Comparison of ENCODE assay signal across 28 cellular contexts in genomic region chr13:42753697-42754096, GRCh38. TPM values are rescaled to one million over a fixed set of nuclear protein-coding genes. Genes with fewer than 3 reads are reported as not detected.
A peak's percentile ranks its signal among the peaks of the same experiment; 100 is the strongest.
DNase-seq lines count a peak whose midpoint lies in the region; ATAC-seq and TF ChIP-seq lines count a peak whose summit lies in the region.
"Had no signal": no experiment of that assay in that cellular context is flagged by ENCODE, and none has a peak within 500 bp of the region (broad histone marks: within the 10 kb centered on the region; RNA-seq: fewer than 3 reads in every experiment).

No MANE protein-coding gene starts in this region.

- no peaks in the 10 kb centered on the region for H3K36me3 ChIP-seq in SJCRH30
- H3K36me3 ChIP-seq in testis (ENCODE audit: low read depth, missing control alignments): no peaks in the 10 kb centered on the region
- H3K36me3 ChIP-seq: ascending aorta, right lobe of liver had no signal

- ATAC-seq in activated CD8-positive, alpha-beta T cell treated with anti-CD3 and anti-CD28 coated beads for 36 hours: no peak
- ATAC-seq in HG03460 (IDR thresholded peaks at IDR 0.05; ENCODE audit: unreplicated experiment): no peak
- ATAC-seq: right lobe of liver had no signal

- H3K9me3 ChIP-seq in SJCRH30 (replicated peaks) (no peaks in the 10 kb centered on the region), testis (no peaks in the 10 kb centered on the region)
- H3K9me3 ChIP-seq: ascending aorta, right lobe of liver had no signal

- CTCF ChIA-PET in activated CD8-positive, alpha-beta T cell treated with anti-CD3 and anti-CD28 coated beads for 36 hours (lab: Charles Lee): no interaction called here

- no peaks in the 10 kb centered on the region for H3K27me3 ChIP-seq in SJCRH30
- H3K27me3 ChIP-seq in testis: no peaks in the 10 kb centered on the region
- H3K27me3 ChIP-seq: ascending aorta, right lobe of liver had no signal

- H3K4me3 Mint-ChIP-seq in activated CD8-positive, alpha-beta T cell treated with anti-CD3 and anti-CD28 coated beads for 36 hours: no peak overlapping the region
- H3K4me3 Mint-ChIP-seq: activated CD4-positive, alpha-beta memory T cell treated with anti-CD3 and anti-CD28 coated beads for 36 hours; activated naive CD8-positive, alpha-beta T cell; CD4-positive, alpha-beta memory T cell; H9 had no signal

- H3K4me3 ChIP-seq in SJCRH30 (no peak overlapping the region), testis (no peak overlapping the region)
- H3K4me3 ChIP-seq: ascending aorta, PC-9, right lobe of liver had no signal

- peak; percentile 4 for DNase-seq in NCI-H345 (lab: John Stamatoyannopoulos, UW)
- DNase-seq in NCI-H345 treated with DMSO at 0.1 percent for 48 hours (lab: John Stamatoyannopoulos, UW; ENCODE audit: unreplicated experiment): no peak
- DNase-seq in SJCRH30: peak; percentile 32 to 57
- peak; percentile 34 for DNase-seq in left kidney (ENCODE audit: low read depth, low spot score)
- peak; percentile 24 for DNase-seq in testis
- no peak for DNase-seq in COR-L47 (lab: John Stamatoyannopoulos, UW)
- no peak for DNase-seq in activated CD8-positive, alpha-beta T cell treated with anti-CD3 and anti-CD28 coated beads for 36 hours
- DNase-seq: 8988T; activated CD4-positive, alpha-beta memory T cell treated with anti-CD3 and anti-CD28 coated beads for 36 hours; activated CD4-positive, CD25-positive, alpha-beta regulatory T cell; CD4-positive, alpha-beta memory T cell; central memory CD4-positive, alpha-beta T cell; H9; head of caudate nucleus; mammary epithelial cell; NCI-H1694; NCI-H446 treated with DMSO at 0.1 percent for 48 hours; PC-9; right lobe of liver; SHP77; stimulated activated CD4-positive, alpha-beta T cell treated with anti-CD3 and anti-CD28 coated beads, Interleukin-15, amount 100 ng/mL, for 24 hours had no signal

- no peaks in the 10 kb centered on the region for H3K4me1 ChIP-seq in SJCRH30
- H3K4me1 ChIP-seq in testis: peaks cover 12% of the 10 kb centered on the region
- H3K4me1 ChIP-seq: ascending aorta, parathyroid adenoma had no signal

- H3K27ac Mint-ChIP-seq in activated CD8-positive, alpha-beta T cell treated with anti-CD3 and anti-CD28 coated beads for 36 hours: no peak overlapping the region
- H3K27ac Mint-ChIP-seq: activated CD4-positive, alpha-beta memory T cell treated with anti-CD3 and anti-CD28 coated beads for 36 hours; activated naive CD8-positive, alpha-beta T cell; CD4-positive, alpha-beta memory T cell; H9 had no signal

- TF ChIP-seq POLR2A in testis (IDR thresholded peaks at IDR 0.05): no peak

- H3K27ac ChIP-seq in SJCRH30: no peak overlapping the region
- no peak overlapping the region for H3K27ac ChIP-seq in testis
- H3K27ac ChIP-seq: ascending aorta, KMS-11, parathyroid adenoma, PC-9, right lobe of liver had no signal

- peaks cover 4% of the 10 kb centered on the region for H3K4me1 Mint-ChIP-seq in activated CD8-positive, alpha-beta T cell treated with anti-CD3 and anti-CD28 coated beads for 36 hours (ENCODE audit: low read depth)
- H3K4me1 Mint-ChIP-seq: CD4-positive, alpha-beta memory T cell had no signal

- POLR2A ChIA-PET in activated CD8-positive, alpha-beta T cell treated with anti-CD3 and anti-CD28 coated beads for 36 hours (lab: Charles Lee): no interaction called here

- H3K36me3 Mint-ChIP-seq in activated CD8-positive, alpha-beta T cell treated with anti-CD3 and anti-CD28 coated beads for 36 hours (ENCODE audit: low read depth): no peaks in the 10 kb centered on the region
- H3K36me3 Mint-ChIP-seq: activated CD4-positive, alpha-beta memory T cell treated with anti-CD3 and anti-CD28 coated beads for 36 hours; activated naive CD8-positive, alpha-beta T cell; CD4-positive, alpha-beta memory T cell had no signal

- no peaks in the 10 kb centered on the region for H3K9me3 Mint-ChIP-seq in activated CD8-positive, alpha-beta T cell treated with anti-CD3 and anti-CD28 coated beads for 36 hours
- H3K9me3 Mint-ChIP-seq: activated CD4-positive, alpha-beta memory T cell treated with anti-CD3 and anti-CD28 coated beads for 36 hours; H9 had no signal

- TF ChIP-seq CTCF in testis (IDR thresholded peaks at IDR 0.05): no peak
- no peak for TF ChIP-seq CTCF in activated CD8-positive, alpha-beta T cell treated with anti-CD3 and anti-CD28 coated beads for 36 hours (IDR thresholded peaks at IDR 0.05)

- peaks cover 14% of the 10 kb centered on the region for H3K27me3 Mint-ChIP-seq in activated CD8-positive, alpha-beta T cell treated with anti-CD3 and anti-CD28 coated beads for 36 hours

- 53 to 71% methylated on average over 5 of the region's 5 CpGs for WGBS in testis, 2 donors

- intact Hi-C loops in testis (cut with DNase I; ENCODE audit: low total_unique reads): no loop called here
- intact Hi-C loops in activated CD8-positive, alpha-beta T cell treated with anti-CD3 and anti-CD28 coated beads for 36 hours (cut with micrococcal nuclease): no loop called here

RNA-seq across cellular contexts. Expression of gene FAM216B, which starts 27.7 kb away (rescaled TPM):
- total RNA-seq in SJCRH30 (2014; rRNA removed; shearing (Covaris generic)): not detected in 2 replicates
- total RNA-seq in testis: under 1 TPM in 1 of 2 donors, not detected in 1; 0.16 TPM
- 1.3 TPM for polyA plus RNA-seq in testis (ENCODE audit: insufficient read depth, low read depth, low replicate concordance)
- total RNA-seq in activated CD8-positive, alpha-beta T cell treated with anti-CD3 and anti-CD28 coated beads for 36 hours: not detected
- total RNA-seq: activated CD4-positive, alpha-beta memory T cell treated with anti-CD3 and anti-CD28 coated beads for 36 hours; ascending aorta; CD4-positive, alpha-beta memory T cell; H9; mammary epithelial cell; myocyte; PC-9; right lobe of liver; ureter had no signal
- polyA plus RNA-seq: CD4-positive, alpha-beta memory T cell; mammary epithelial cell had no signal

Comparison
In these comparisons a context has a peak if more than half of its experiments do, and no peak if none do; other contexts are left out.
1. DNase-seq: peak in NCI-H345 (single experiment), SJCRH30 (2 of 2), left kidney (single experiment) and testis (single experiment); none in NCI-H345 treated with DMSO at 0.1 percent for 48 hours (single experiment), COR-L47 (single experiment) and activated CD8-positive, alpha-beta T cell treated with anti-CD3 and anti-CD28 coated beads for 36 hours (single experiment).